8 cellular contexts compared by ENCODE assay signal in genomic region chr19:17266975-17267788, GRCh38. TPM values are rescaled to one million over a fixed set of nuclear protein-coding genes. Genes with fewer than 3 reads are reported as not detected.
A peak's percentile ranks its signal among the peaks of the same experiment; 100 is the strongest.
DNase-seq lines count a peak whose midpoint lies in the region; ATAC-seq and TF ChIP-seq lines count a peak whose summit lies in the region.

Gene BABAM1, plus strand, starts transcription at chr19:17267443. Its CDS starts 1,364 bp downstream, at chr19:17268807.

- peaks cover 5% of the 10 kb centered on the region for H3K79me2 ChIP-seq in fibroblast of lung (ENCODE audit: control insufficient read depth, insufficient read depth, low read length)

- H3K4me3 ChIP-seq in LNCaP clone FGC (ENCODE audit: low read depth, low read length) (peak within 1 kb of the TSS; percentile 99), fibroblast of lung (replicated peaks in 1 of 4; ENCODE audit: control extremely low read depth in 1 of 4, insufficient read depth in 1 of 4, low read depth in 3 of 4, low read length in 4 of 4) (peak within 1 kb of the TSS; percentile 63 to 98 (median 92))
- H3K4me3 ChIP-seq in naive thymus-derived CD4-positive, alpha-beta T cell (ENCODE audit: low read length), result peak within 1 kb of the TSS; percentile 84

- peak within 1 kb of the TSS; percentile 71 for H2AFZ ChIP-seq in fibroblast of lung (ENCODE audit: low read length)

- H3K4me1 Mint-ChIP-seq in activated T-helper 17 cell treated with anti-CD3 and anti-CD28 coated beads, Interleukin-2, amount 50 U/mL, for 72 hours, result no peaks in the 10 kb centered on the region
- peaks cover 8 to 30% (median 22%) of the 10 kb centered on the region in 7 donors for H3K4me1 Mint-ChIP-seq in naive thymus-derived CD4-positive, alpha-beta T cell
- H3K4me1 Mint-ChIP-seq in stimulated activated naive B cell treated with anti-CD40 and anti-IgM and Interleukin-4, amounts not matched to agents 10 μg/mL and 1 μg/mL and 100 μg/mL, for 72 hours, result peaks cover 7 to 12% of the 10 kb centered on the region in 2 donors

- H3K27ac ChIP-seq in RWPE1 (peak within 1 kb of the TSS; percentile 74), fibroblast of lung (ENCODE audit: insufficient read depth, low read length) (peak within 1 kb of the TSS; percentile 65)
- peak within 1 kb of the TSS; percentile 76 for H3K27ac ChIP-seq in naive thymus-derived CD4-positive, alpha-beta T cell (ENCODE audit: low read depth, low read length)

- H3K4me2 ChIP-seq in fibroblast of lung (ENCODE audit: extremely low read depth, insufficient read depth, low read length), result peak within 1 kb of the TSS; percentile 69

- peaks cover 6% of the 10 kb centered on the region for H3K36me3 ChIP-seq in fibroblast of lung (ENCODE audit: control insufficient read depth, insufficient read depth, low read length)
- H3K36me3 ChIP-seq in naive thymus-derived CD4-positive, alpha-beta T cell (ENCODE audit: control insufficient read depth in 2 of 3, insufficient read depth in 3 of 3, low read length in 3 of 3), result peaks cover 0 to 24% (median 6%) of the 10 kb centered on the region in 3 experiments

- no peaks in the 10 kb centered on the region for H3K4me1 ChIP-seq in fibroblast of lung (ENCODE audit: control insufficient read depth, extremely low read depth, insufficient read depth, low read length)
- H3K4me1 ChIP-seq in naive thymus-derived CD4-positive, alpha-beta T cell (ENCODE audit: control insufficient read depth in 2 of 2, insufficient read depth in 2 of 2, low read length in 2 of 2), result peaks cover 6 to 18% of the 10 kb centered on the region in 2 donors

- no peaks in the 10 kb centered on the region for H3K9me3 Mint-ChIP-seq in activated T-helper 17 cell treated with anti-CD3 and anti-CD28 coated beads, Interleukin-2, amount 50 U/mL, for 72 hours
- H3K9me3 Mint-ChIP-seq in naive thymus-derived CD4-positive, alpha-beta T cell, result peaks cover 0 to 4% (median 0%) of the 10 kb centered on the region in 11 donors
- H3K9me3 Mint-ChIP-seq in stimulated activated naive B cell treated with anti-CD40 and anti-IgM and Interleukin-4, amounts not matched to agents 10 μg/mL and 1 μg/mL and 100 μg/mL, for 72 hours, result no peaks in the 10 kb centered on the region

- H3K9ac ChIP-seq in fibroblast of lung (ENCODE audit: insufficient read depth, low read length), result peak within 1 kb of the TSS; percentile 60

- no peak for TF ChIP-seq CTCF in LNCaP clone FGC (IDR thresholded peaks at IDR 0.05; ENCODE audit: control insufficient read depth, extremely low read depth, insufficient read depth)
- no peak for TF ChIP-seq CTCF in RWPE1 (conservative IDR thresholded peaks at IDR 0.05; ENCODE audit: low read depth)
- TF ChIP-seq CTCF in fibroblast of lung (conservative IDR thresholded peaks at IDR 0.05 in 1 of 2, IDR thresholded peaks at IDR 0.05 in 1 of 2; ENCODE audit: low read depth in 1 of 2, low read length in 2 of 2), result no peak

- H3K4me3 Mint-ChIP-seq in activated T-helper 17 cell treated with anti-CD3 and anti-CD28 coated beads, Interleukin-2, amount 50 U/mL, for 72 hours, result peak within 1 kb of the TSS; percentile 90
- peak within 1 kb of the TSS; percentile 68 to 92 (median 84) for H3K4me3 Mint-ChIP-seq in naive thymus-derived CD4-positive, alpha-beta T cell
- peak within 1 kb of the TSS; percentile 85 for H3K4me3 Mint-ChIP-seq in stimulated activated naive B cell treated with anti-CD40 and anti-IgM and Interleukin-4, amounts not matched to agents 10 μg/mL and 1 μg/mL and 100 μg/mL, for 72 hours

- peak within 1 kb of the TSS; percentile 72 for H3K27ac Mint-ChIP-seq in activated T-helper 17 cell treated with anti-CD3 and anti-CD28 coated beads, Interleukin-2, amount 50 U/mL, for 72 hours
- peak within 1 kb of the TSS; percentile 69 to 93 (median 82) for H3K27ac Mint-ChIP-seq in naive thymus-derived CD4-positive, alpha-beta T cell
- peak within 1 kb of the TSS; percentile 81 for H3K27ac Mint-ChIP-seq in stimulated activated naive B cell treated with anti-CD40 and anti-IgM and Interleukin-4, amounts not matched to agents 10 μg/mL and 1 μg/mL and 100 μg/mL, for 72 hours

- H4K20me1 ChIP-seq in fibroblast of lung (ENCODE audit: control insufficient read depth, extremely low read depth, insufficient read depth, low read length), result no peaks in the 10 kb centered on the region

- CTCF ChIA-PET in RWPE1 (lab: Yijun Ruan, JAX), result interaction anchor here (1.2 kb wide), 1 partner anchor 31 kb away, joined by 4 read pairs; no protein-coding TSS in a partner anchor
- CTCF ChIA-PET in naive thymus-derived CD4-positive, alpha-beta T cell (lab: Charles Lee), result interaction anchor here (0.6 to 1.4 kb wide), 8 partner anchors 12 to 143 kb away, joined by 3 to 14 read pairs (median 4); partner anchors contain the start of gene MRPL34

- intact Hi-C loops in naive thymus-derived CD4-positive, alpha-beta T cell (cut with micrococcal nuclease), result loop anchor here (1.0 to 2.0 kb wide), 13 partner anchors 20 to 266 kb away; partner anchors contain the start of genes GTPBP3 (in 2 of the 2), HAUS8 (in 2 of the 2), MRPL34 (in 2 of the 2) and MYO9B (in 2 of the 2)

- no peaks in the 10 kb centered on the region for H3K27me3 Mint-ChIP-seq in activated T-helper 17 cell treated with anti-CD3 and anti-CD28 coated beads, Interleukin-2, amount 50 U/mL, for 72 hours
- H3K27me3 Mint-ChIP-seq in naive thymus-derived CD4-positive, alpha-beta T cell, result peaks cover 0 to 2% (median 0%) of the 10 kb centered on the region in 5 donors
- H3K27me3 Mint-ChIP-seq in stimulated activated naive B cell treated with anti-CD40 and anti-IgM and Interleukin-4, amounts not matched to agents 10 μg/mL and 1 μg/mL and 100 μg/mL, for 72 hours, result no peaks in the 10 kb centered on the region

- no peaks in the 10 kb centered on the region for H3K27me3 ChIP-seq in fibroblast of lung (ENCODE audit: control insufficient read depth, insufficient read depth, low read length)
- H3K27me3 ChIP-seq in naive thymus-derived CD4-positive, alpha-beta T cell (ENCODE audit: control insufficient read depth in 2 of 2, insufficient read depth in 2 of 2, low read length in 2 of 2), result no peaks in the 10 kb centered on the region

- peak; percentile 98 for DNase-seq in Daoy (ENCODE audit: low read depth)
- peak; percentile 86 for DNase-seq in GOT3 (lab: John Stamatoyannopoulos, UW)
- DNase-seq in LNCaP clone FGC (ENCODE audit: low read depth), result peak; percentile 100
- peak; percentile 100 for DNase-seq in RWPE1 (ENCODE audit: low spot score)
- peak; percentile 100 for DNase-seq in fibroblast of lung (ENCODE audit: low read depth in 2 of 2)
- DNase-seq in naive thymus-derived CD4-positive, alpha-beta T cell, result peak; percentile 69 to 99 (median 99)
- DNase-seq in stimulated activated naive B cell treated with anti-CD40 and anti-IgM and Interleukin-4, amounts not matched to agents 10 μg/mL and 1 μg/mL and 100 μg/mL, for 72 hours, result peak; percentile 95

- POLR2A ChIA-PET in RWPE1 (lab: Yijun Ruan, JAX; ENCODE audit: low non-redundant PET), result no interaction called here
- POLR2A ChIA-PET in naive thymus-derived CD4-positive, alpha-beta T cell (lab: Charles Lee), result interaction anchor here (0.6 to 3.4 kb wide), 23 partner anchors 9 to 607 kb away, joined by 3 to 18 read pairs (median 4); partner anchors contain the start of genes DDA1, MVB12A, OCEL1 and PGLS

- peak; percentile 96 for ATAC-seq in activated T-helper 17 cell treated with anti-CD3 and anti-CD28 coated beads, Interleukin-2, amount 50 U/mL, for 72 hours (replicated peaks)
- ATAC-seq in naive thymus-derived CD4-positive, alpha-beta T cell, result peak; percentile 96
- ATAC-seq in stimulated activated naive B cell treated with anti-CD40 and anti-IgM and Interleukin-4, amounts not matched to agents 10 μg/mL and 1 μg/mL and 100 μg/mL, for 72 hours (replicated peaks), result peak; percentile 92

- no peaks in the 10 kb centered on the region for H3K9me3 ChIP-seq in fibroblast of lung (ENCODE audit: control insufficient read depth, insufficient read depth, low read depth, low read length)
- H3K9me3 ChIP-seq in naive thymus-derived CD4-positive, alpha-beta T cell (ENCODE audit: control insufficient read depth in 2 of 3, low read length in 3 of 3), result no peaks in the 10 kb centered on the region

- peaks cover 44% of the 10 kb centered on the region for H3K36me3 Mint-ChIP-seq in activated T-helper 17 cell treated with anti-CD3 and anti-CD28 coated beads, Interleukin-2, amount 50 U/mL, for 72 hours (ENCODE audit: low read depth)
- H3K36me3 Mint-ChIP-seq in naive thymus-derived CD4-positive, alpha-beta T cell, result peaks cover 0 to 7% (median 4%) of the 10 kb centered on the region in 5 donors
- H3K36me3 Mint-ChIP-seq in stimulated activated naive B cell treated with anti-CD40 and anti-IgM and Interleukin-4, amounts not matched to agents 10 μg/mL and 1 μg/mL and 100 μg/mL, for 72 hours, result peaks cover 9 to 11% of the 10 kb centered on the region in 2 donors

RNA-seq across cellular contexts. Expression of gene BABAM1, which starts in this region (rescaled TPM):
- total RNA-seq in Daoy (2014; rRNA removed; shearing (Covaris generic)), result 174 and 192 TPM in 2 replicates
- 100 to 1,000 TPM in 1 of 2 donors, 10 to 100 TPM in 1; 73.4 to 115 TPM for total RNA-seq in activated T-helper 17 cell treated with anti-CD3 and anti-CD28 coated beads, Interleukin-2, amount 50 U/mL, for 72 hours
- total RNA-seq in fibroblast of lung, result 74.3 and 79.4 TPM in 2 replicates
- 68.8 and 81.2 TPM in 2 replicates for polyA plus RNA-seq in fibroblast of lung
- polyA plus RNA-seq in fibroblast of lung (2012), result 80.0 and 94.8 TPM in 2 replicates
- 47.8 and 87.1 TPM in 2 replicates for polyA minus RNA-seq in fibroblast of lung (ENCODE audit: low replicate concordance)
- 100 to 1,000 TPM in 2 of 5 experiments, 10 to 100 TPM in 3; 72.4 to 111 (median 95.6) TPM for total RNA-seq in naive thymus-derived CD4-positive, alpha-beta T cell
- 100 to 1,000 TPM in 1 of 2 donors, 10 to 100 TPM in 1; 94.9 to 110 TPM for polyA plus RNA-seq in naive thymus-derived CD4-positive, alpha-beta T cell

Comparison
In these comparisons a context has a peak if more than half of its experiments do, and no peak if none do; other contexts are left out.
1. Peak in every context shown above with its lines: DNase-seq, ATAC-seq, H3K4me3 ChIP-seq and H3K27ac ChIP-seq.